Comparison of ENCODE assay signal across 12 cellular contexts in genomic region chr1:184970691-184971161, GRCh38. TPM values are rescaled to one million over a fixed set of nuclear protein-coding genes. Genes with fewer than 3 reads are reported as not detected.
DNase-seq lines count a peak whose midpoint lies in the region; ATAC-seq and TF ChIP-seq lines count a peak whose summit lies in the region.
"Had no signal": no experiment of that assay in that cellular context is flagged by ENCODE, and none has a peak within 500 bp of the region (broad histone marks: within the 10 kb centered on the region; RNA-seq: fewer than 3 reads in every experiment).

No MANE protein-coding gene starts in this region.

- peak overlapping the region; percentile 76 for H3K27ac ChIP-seq in stomach smooth muscle (ENCODE audit: low read length)

- ATAC-seq in SK-N-SH treated with all-trans-retinoic acid at 6 μM for 48 hours: 0 out of 3 replicates have a peak, but pooled peaks have one; percentile 15

- H3K4me3 ChIP-seq in epithelial cell of esophagus (ENCODE audit: low read length) (no peak overlapping the region), stomach smooth muscle (ENCODE audit: low read length in 2 of 2) (peak overlapping the region; percentile 26 to 93), BE2C (ENCODE audit: low read depth, low read length) (no peak overlapping the region)

- H3K27me3 ChIP-seq in stomach smooth muscle (ENCODE audit: control insufficient read depth in 1 of 2, insufficient read depth in 2 of 2, low read length in 2 of 2) (no peaks in the 10 kb centered on the region), BE2C (peaks cover 48% of the 10 kb centered on the region)

- H3K9ac ChIP-seq in stomach smooth muscle (ENCODE audit: low read length in 2 of 2): peak overlapping the region in 1 of 2 donors; percentile 63

- H3K36me3 ChIP-seq in stomach smooth muscle (ENCODE audit: control insufficient read depth in 2 of 2, insufficient read depth in 2 of 2, low read length in 2 of 2) (peaks cover 0 to 4% of the 10 kb centered on the region in 2 donors), BE2C (no peaks in the 10 kb centered on the region)

- no peak for TF ChIP-seq CTCF in epithelial cell of esophagus (IDR thresholded peaks at IDR 0.05; ENCODE audit: insufficient read depth, low read depth, low read length, missing control alignments)
- no peak for TF ChIP-seq CTCF in BE2C (IDR thresholded peaks at IDR 0.05; ENCODE audit: low read depth, low read length)

- DNase-seq in activated effector memory CD4-positive, alpha-beta T cell treated with anti-CD3 and anti-CD28 coated beads, Interleukin-2, amount 50 U/mL, for 16 hours: peak; percentile 65
- DNase-seq in activated effector memory CD4-positive, alpha-beta T cell treated with Interleukin-2 at 50 U/mL for 16 hours: no peak
- DNase-seq in epithelial cell of esophagus (ENCODE audit: low read depth) (peak; percentile 53), NCI-H345 treated with DMSO at 0.1 percent for 48 hours (lab: John Stamatoyannopoulos, UW; ENCODE audit: unreplicated experiment) (no peak), NCI-H2196 treated with DMSO at 0.1 percent for 48 hours (lab: John Stamatoyannopoulos, UW; ENCODE audit: unreplicated experiment) (no peak), BE2C (no peak)
- DNase-seq: islet precursor cell; NCI-H2171 treated with DMSO at 0.1 percent for 48 hours; SIG-M5; stimulated activated CD4-positive, alpha-beta T cell treated with anti-CD3 and anti-CD28 coated beads, Interleukin-4, amount 100 ng/mL, for 24 hours had no signal

- H3K9me3 ChIP-seq in stomach smooth muscle (ENCODE audit: control insufficient read depth in 2 of 2, low read length in 2 of 2) (no peaks in the 10 kb centered on the region), BE2C (no peaks in the 10 kb centered on the region)

- H3K4me1 ChIP-seq in stomach smooth muscle (ENCODE audit: control insufficient read depth, insufficient read depth, low read length) (peaks cover 22% of the 10 kb centered on the region), BE2C (no peaks in the 10 kb centered on the region)

TF ChIP-seq in SK-N-SH treated with all-trans-retinoic acid at 6 μM for 48 hours, 23 proteins besides CTCF, POLR2A, EP300 and RAD21:
- TF ChIP-seq ZNF565 (CRISPR knock-in tag; conservative IDR thresholded peaks at IDR 0.05; ENCODE audit: low read depth) (no peak), SNAI2 (CRISPR knock-in tag; IDR thresholded peaks at IDR 0.05) (no peak), POU6F1 (CRISPR knock-in tag; IDR thresholded peaks at IDR 0.05; ENCODE audit: borderline replicate concordance, low read depth) (no peak), TSHZ2 (CRISPR knock-in tag; IDR thresholded peaks at IDR 0.05) (no peak)

RNA-seq across cellular contexts. Expression of gene NIBAN1, which starts 3.6 kb away (rescaled TPM):
- 0.32 TPM for polyA plus RNA-seq in BE2C (2012; ENCODE audit: insufficient read depth, insufficient read length, low read depth)

Comparison
In these comparisons a context has a peak if more than half of its experiments do, and no peak if none do; other contexts are left out.
1. DNase-seq: peak in activated effector memory CD4-positive, alpha-beta T cell treated with anti-CD3 and anti-CD28 coated beads, Interleukin-2, amount 50 U/mL, for 16 hours (single experiment) and epithelial cell of esophagus (single experiment); none in activated effector memory CD4-positive, alpha-beta T cell treated with Interleukin-2 at 50 U/mL for 16 hours (single experiment), NCI-H345 treated with DMSO at 0.1 percent for 48 hours (single experiment), NCI-H2196 treated with DMSO at 0.1 percent for 48 hours (single experiment) and BE2C (single experiment).
2. H3K4me3 ChIP-seq: peak in stomach smooth muscle (2 of 2); none in epithelial cell of esophagus (single experiment) and BE2C (single experiment).